8 cellular contexts compared by ENCODE assay signal in genomic region chr10:117174439-117175214, GRCh38. TPM values are rescaled to one million over a fixed set of nuclear protein-coding genes. Genes with fewer than 3 reads are reported as not detected.
DNase-seq lines count a peak whose midpoint lies in the region; ATAC-seq lines count a peak whose summit lies in the region.

No MANE protein-coding gene starts in this region.

- H3K27me3 ChIP-seq in ACC112 (ENCODE audit: insufficient read depth, low read length): peaks cover 71% of the 10 kb centered on the region

- ATAC-seq in GM18517 (IDR thresholded peaks at IDR 0.05; ENCODE audit: unreplicated experiment): peak; percentile 88
- ATAC-seq in HG03064 (IDR thresholded peaks at IDR 0.05; ENCODE audit: low read depth, unreplicated experiment): peak; percentile 78
- ATAC-seq in left colon: peak; percentile 94

- intact Hi-C loops in left colon (cut with DNase I, micrococcal nuclease): no loop called here

- no peak overlapping the region for H3K27ac ChIP-seq in ACC112 (ENCODE audit: low read depth, low read length)

- H3K4me3 ChIP-seq in ACC112 (ENCODE audit: low read depth, low read length): peak overlapping the region; percentile 73

- H3K79me2 ChIP-seq in ACC112 (ENCODE audit: control insufficient read depth, insufficient read depth, low read length, unreplicated experiment): no peaks in the 10 kb centered on the region

- no peaks in the 10 kb centered on the region for H3K36me3 ChIP-seq in ACC112 (ENCODE audit: insufficient read depth, low read length)

- peak overlapping the region; percentile 50 for H2AFZ ChIP-seq in ACC112 (ENCODE audit: low read length, unreplicated experiment)

- DNase-seq in NCI-H2107 treated with DMSO at 0.1 percent for 48 hours (lab: John Stamatoyannopoulos, UW; ENCODE audit: unreplicated experiment) (peak; percentile 23), cerebellum (ENCODE audit: low spot score) (peak; percentile 70), left colon (peak; percentile 76 to 92)
- DNase-seq in activated CD4-positive, CD25-positive, alpha-beta regulatory T cell (lab: John Stamatoyannopoulos, UW): peak; percentile 52 to 72 (median 62)
- peak; percentile 61 to 82 (median 78) for DNase-seq in stimulated activated CD4-positive, alpha-beta T cell treated with anti-CD3 and anti-CD28 coated beads, Interleukin-1b, Interleukin-23, amount 100 ng/mL, for 24 hours (ENCODE audit: low read depth in 4 of 4, low spot score in 1 of 4)

- H3K4me1 ChIP-seq in ACC112 (ENCODE audit: control insufficient read depth, insufficient read depth, low read length, unreplicated experiment): peaks cover 4% of the 10 kb centered on the region

RNA-seq across cellular contexts. Expression of gene KCNK18, which starts 22.7 kb away (rescaled TPM):
- not detected for total RNA-seq in cerebellum
- total RNA-seq in left colon: not detected

RNA-seq across cellular contexts. Expression of gene VAX1, which starts 36.6 kb away (rescaled TPM):
- total RNA-seq in cerebellum (not detected), left colon (not detected)

Comparison
In these comparisons a context has a peak if more than half of its experiments do, and no peak if none do; other contexts are left out.
1. DNase-seq: peak in every context shown above with its lines; median percentile 84 in left colon; 78 in stimulated activated CD4-positive, alpha-beta T cell treated with anti-CD3 and anti-CD28 coated beads, Interleukin-1b, Interleukin-23, amount 100 ng/mL, for 24 hours; 70 in cerebellum; 62 in activated CD4-positive, CD25-positive, alpha-beta regulatory T cell; 23 in NCI-H2107 treated with DMSO at 0.1 percent for 48 hours.